Comparison of ENCODE assay signal across 9 cellular contexts in genomic region chr13:79782541-79783216, GRCh38.
A peak's percentile ranks its signal among the peaks of the same experiment; 100 is the strongest.
DNase-seq lines count a peak whose midpoint lies in the region; ATAC-seq and TF ChIP-seq lines count a peak whose summit lies in the region.
"Had no signal": no experiment of that assay in that cellular context is flagged by ENCODE, and none has a peak within 500 bp of the region (broad histone marks: within the 10 kb centered on the region; RNA-seq: fewer than 3 reads in every experiment).

No MANE protein-coding gene starts in this region.

- no peak overlapping the region for H3K4ac ChIP-seq in neuronal stem cell (ENCODE audit: low read length)

- H2BK15ac ChIP-seq in neuronal stem cell (ENCODE audit: low read length): no peak overlapping the region

- no peaks in the 10 kb centered on the region for H3K36me3 ChIP-seq in neuronal stem cell (replicated peaks in 1 of 2; ENCODE audit: control insufficient read depth in 2 of 2, insufficient read depth in 2 of 2, low read length in 2 of 2)
- H3K36me3 ChIP-seq: breast epithelium had no signal

- no peak overlapping the region for H3K14ac ChIP-seq in neuronal stem cell (ENCODE audit: low read length)

- WGBS in neuronal stem cell (ENCODE audit: extremely low coverage in 2 of 2, insufficient read length in 2 of 2, insufficient replicate concordance in 1 of 2), 2 donors: no CpG with 5 or more reads among the region's 14 CpGs

- no peak overlapping the region for H3K27ac ChIP-seq in foreskin keratinocyte
- H3K27ac ChIP-seq in neuronal stem cell (replicated peaks; ENCODE audit: low read length): peak overlapping the region; percentile 81

- H3K4me3 ChIP-seq in neuronal stem cell (ENCODE audit: low read length in 2 of 2): peak overlapping the region in 1 of 2 donors; percentile 29
- H3K4me3 ChIP-seq: breast epithelium had no signal

- peak; percentile 44 for DNase-seq in G401 (ENCODE audit: low spot score)
- peak; percentile 35 to 45 for DNase-seq in foreskin keratinocyte
- DNase-seq in neuronal stem cell (ENCODE audit: low spot score): peak; percentile 85
- DNase-seq in KG1 (lab: John Stamatoyannopoulos, UW): no peak
- no peak for DNase-seq in activated CD8-positive, alpha-beta memory T cell treated with anti-CD3 and anti-CD28 coated beads for 24 hours
- DNase-seq in NCI-H446 treated with DMSO at 0.1 percent for 48 hours (lab: John Stamatoyannopoulos, UW): no peak
- DNase-seq in activated CD4-positive, alpha-beta T cell treated with anti-CD3 and anti-CD28 coated beads, Interleukin-2, amount 10 ng/mL, durations not matched to agents 7 days and 5 days: no peak

- POLR2A ChIA-PET in activated CD4-positive, alpha-beta T cell treated with anti-CD3 and anti-CD28 coated beads, Interleukin-2, amount 10 ng/mL, durations not matched to agents 7 days and 5 days (lab: Charles Lee): no interaction called here

- TF ChIP-seq CTCF in foreskin keratinocyte (conservative IDR thresholded peaks at IDR 0.05): no peak

- H3K27me3 ChIP-seq in foreskin keratinocyte (no peaks in the 10 kb centered on the region), neuronal stem cell (ENCODE audit: control insufficient read depth in 3 of 3, insufficient read depth in 3 of 3, low read depth in 1 of 3, low read length in 3 of 3) (no peaks in the 10 kb centered on the region)
- H3K27me3 ChIP-seq: breast epithelium had no signal

- H2BK5ac ChIP-seq in neuronal stem cell (ENCODE audit: low read length): no peak overlapping the region

- in situ Hi-C loops in G401 (cut with HindIII; ENCODE audit: low sequenced_read_pairs): no loop called here

- no peaks in the 10 kb centered on the region for H3K27me3 Mint-ChIP-seq in activated CD4-positive, alpha-beta T cell treated with anti-CD3 and anti-CD28 coated beads, Interleukin-2, amount 10 ng/mL, durations not matched to agents 7 days and 5 days

- no peak overlapping the region for H4K8ac ChIP-seq in neuronal stem cell (ENCODE audit: low read depth, low read length)

- no peak overlapping the region for H4K91ac ChIP-seq in neuronal stem cell (ENCODE audit: low read depth, low read length, poor library complexity)

- H3K9me3 Mint-ChIP-seq in activated CD4-positive, alpha-beta T cell treated with anti-CD3 and anti-CD28 coated beads, Interleukin-2, amount 10 ng/mL, durations not matched to agents 7 days and 5 days: no peaks in the 10 kb centered on the region

- no peak overlapping the region for H3K9ac ChIP-seq in neuronal stem cell (ENCODE audit: low read depth, low read length, poor library complexity)

- no peak overlapping the region for H3K27ac Mint-ChIP-seq in activated CD4-positive, alpha-beta T cell treated with anti-CD3 and anti-CD28 coated beads, Interleukin-2, amount 10 ng/mL, durations not matched to agents 7 days and 5 days

- H3K4me1 ChIP-seq in foreskin keratinocyte (peaks cover 14% of the 10 kb centered on the region), neuronal stem cell (ENCODE audit: control insufficient read depth in 2 of 2, insufficient read depth in 1 of 2, low read depth in 1 of 2, low read length in 2 of 2) (peaks cover 11 to 29% of the 10 kb centered on the region in 2 donors)
- H3K4me1 ChIP-seq: breast epithelium had no signal

- H3K9me3 ChIP-seq in neuronal stem cell (replicated peaks in 1 of 2; ENCODE audit: control insufficient read depth in 2 of 2, insufficient read depth in 1 of 2, low read depth in 1 of 2, low read length in 2 of 2): peaks cover 0 to 1% of the 10 kb centered on the region in 2 donors

- H3K4me1 Mint-ChIP-seq in activated CD4-positive, alpha-beta T cell treated with anti-CD3 and anti-CD28 coated beads, Interleukin-2, amount 10 ng/mL, durations not matched to agents 7 days and 5 days: no peaks in the 10 kb centered on the region

- CTCF ChIA-PET in activated CD4-positive, alpha-beta T cell treated with anti-CD3 and anti-CD28 coated beads, Interleukin-2, amount 10 ng/mL, durations not matched to agents 7 days and 5 days (lab: Charles Lee): interaction anchor here (0.7 kb wide), 1 partner anchor 158 kb away, joined by 3 read pairs; no protein-coding TSS in a partner anchor

- H2BK12ac ChIP-seq in neuronal stem cell (ENCODE audit: low read length): no peak overlapping the region

- H3K36me3 Mint-ChIP-seq in activated CD4-positive, alpha-beta T cell treated with anti-CD3 and anti-CD28 coated beads, Interleukin-2, amount 10 ng/mL, durations not matched to agents 7 days and 5 days (ENCODE audit: low read depth): no peaks in the 10 kb centered on the region

- no peak overlapping the region for H2BK120ac ChIP-seq in neuronal stem cell (ENCODE audit: low read depth, low read length)

- H2AFZ ChIP-seq in neuronal stem cell (ENCODE audit: low read length): peak overlapping the region; percentile 54

- no peak overlapping the region for H3K18ac ChIP-seq in neuronal stem cell (ENCODE audit: low read length)

- H2AK5ac ChIP-seq in neuronal stem cell (ENCODE audit: low read depth, low read length): no peak overlapping the region

- H3K4me3 Mint-ChIP-seq in activated CD4-positive, alpha-beta T cell treated with anti-CD3 and anti-CD28 coated beads, Interleukin-2, amount 10 ng/mL, durations not matched to agents 7 days and 5 days: no peak overlapping the region

- no peaks in the 10 kb centered on the region for H3K79me1 ChIP-seq in neuronal stem cell (ENCODE audit: low read depth, low read length)

- ATAC-seq in foreskin keratinocyte: peak; percentile 12

- H3K4me2 ChIP-seq in neuronal stem cell (ENCODE audit: insufficient read depth, low read length, poor library complexity, severe bottlenecking): no peak overlapping the region

- H3K23ac ChIP-seq in neuronal stem cell (ENCODE audit: low read depth, low read length, poor library complexity): no peak overlapping the region

TF ChIP-seq in PFSK-1, 5 proteins besides CTCF, POLR2A, EP300 and RAD21:
- TF ChIP-seq TAF1 (IDR thresholded peaks at IDR 0.05; ENCODE audit: borderline replicate concordance, insufficient read depth, low read length): peak; percentile 45; the same call in 1 of the 2 replicates
- TF ChIP-seq SIN3A (IDR thresholded peaks at IDR 0.05; ENCODE audit: borderline replicate concordance, insufficient read depth, low read length): peak; percentile 61; the same call in 1 of the 2 replicates
- peak in 1 of 2 experiments; percentile 54; a peak in 1 of 4 replicates for TF ChIP-seq REST (IDR thresholded peaks at IDR 0.05; ENCODE audit: insufficient read depth in 1 of 2, low read depth in 2 of 2, low read length in 2 of 2)
- no peak for TF ChIP-seq POLR2AphosphoS5 (IDR thresholded peaks at IDR 0.05; ENCODE audit: low read depth, low read length)
- peak; percentile 100 for TF ChIP-seq FOXP2 (optimal IDR thresholded peaks at IDR 0.05; ENCODE audit: borderline replicate concordance, extremely low read depth, extremely low read length, insufficient read depth)

Comparison
In these comparisons a context has a peak if more than half of its experiments do, and no peak if none do; other contexts are left out.
1. DNase-seq: peak in G401 (single experiment), foreskin keratinocyte (2 of 2) and neuronal stem cell (single experiment); none in KG1 (single experiment), activated CD8-positive, alpha-beta memory T cell treated with anti-CD3 and anti-CD28 coated beads for 24 hours (single experiment), NCI-H446 treated with DMSO at 0.1 percent for 48 hours (single experiment) and activated CD4-positive, alpha-beta T cell treated with anti-CD3 and anti-CD28 coated beads, Interleukin-2, amount 10 ng/mL, durations not matched to agents 7 days and 5 days (single experiment).